Comparison of ENCODE assay signal across 29 cellular contexts in the genomic region with DNA sequence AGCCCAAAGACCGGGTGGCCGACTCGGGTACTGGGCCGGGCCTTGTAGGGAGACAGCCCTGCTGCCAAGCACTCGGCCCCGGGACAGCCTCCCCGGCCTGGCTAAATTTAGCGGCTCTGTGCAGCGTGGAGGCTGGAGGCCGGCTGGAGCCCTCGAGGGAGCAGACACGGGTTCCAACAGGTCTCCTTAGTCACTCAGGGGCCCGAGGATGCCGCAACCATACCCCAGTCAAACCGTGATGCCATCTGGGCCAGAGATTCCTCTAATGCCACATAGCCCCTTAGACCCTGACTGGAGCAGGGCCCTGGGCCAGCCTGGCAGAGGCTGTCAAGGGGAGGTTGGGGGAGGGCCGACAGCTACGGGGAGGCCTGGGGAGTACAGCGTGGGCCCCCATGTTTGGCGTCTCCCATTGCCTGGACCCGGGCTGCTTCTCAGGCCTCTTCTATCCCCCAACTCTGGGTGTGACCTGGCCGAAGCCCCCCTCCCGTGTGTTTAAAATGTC. TPM values are rescaled to one million over a fixed set of nuclear protein-coding genes. Genes with fewer than 3 reads are reported as not detected.
DNase-seq lines count a peak whose midpoint lies in the region; ATAC-seq and TF ChIP-seq lines count a peak whose summit lies in the region.
"Had no signal": no experiment of that assay in that cellular context is flagged by ENCODE, and none has a peak within 500 bp of the region (broad histone marks: within the 10 kb centered on the region; RNA-seq: fewer than 3 reads in every experiment).

No MANE protein-coding gene starts in this region.

- H4K91ac ChIP-seq in neuronal stem cell (ENCODE audit: low read depth, low read length, poor library complexity), result no peak overlapping the region

- no peak overlapping the region for H3K14ac ChIP-seq in neuronal stem cell (ENCODE audit: low read length)

- no peak overlapping the region for H2BK5ac ChIP-seq in neuronal stem cell (ENCODE audit: low read length)

- no peak overlapping the region for H3K9ac ChIP-seq in neuronal stem cell (ENCODE audit: low read depth, low read length, poor library complexity)

- no peak overlapping the region for H3K4ac ChIP-seq in neuronal stem cell (ENCODE audit: low read length)

- H3K4me3 ChIP-seq in Peyer's patch (no peak overlapping the region), neuronal stem cell (ENCODE audit: low read length in 2 of 2) (no peak overlapping the region), uterus (no peak overlapping the region)
- H3K4me3 ChIP-seq: adrenal gland, suprapubic skin had no signal

- H3K36me3 Mint-ChIP-seq in activated T-helper 2 cell treated with anti-CD3 and anti-CD28 coated beads, Interferon-gamma antibody, Interleukin-2, Interleukin-4, amounts not matched to agents 10 μg/mL and 5 μg/mL and 100 μg/mL, durations not matched to agents 14 hours and 24 hours and 36 hours (ENCODE audit: low read depth), result peaks cover 8% of the 10 kb centered on the region
- H3K36me3 Mint-ChIP-seq in natural killer cell treated with Interleukin-12 subunit alpha and Interleukin-12 subunit beta and Interleukin-15 and Interleukin-18, amount 100 ng/mL, for 72 hours, result no peaks in the 10 kb centered on the region
- H3K36me3 Mint-ChIP-seq: naive B cell, T-cell had no signal

- H4K8ac ChIP-seq in neuronal stem cell (ENCODE audit: low read depth, low read length), result no peak overlapping the region

- H3K18ac ChIP-seq in neuronal stem cell (ENCODE audit: low read length), result peak overlapping the region; percentile 33

- H3K27ac Mint-ChIP-seq in activated T-helper 2 cell treated with anti-CD3 and anti-CD28 coated beads, Interferon-gamma antibody, Interleukin-2, Interleukin-4, amounts not matched to agents 10 μg/mL and 5 μg/mL and 100 μg/mL, durations not matched to agents 14 hours and 24 hours and 36 hours, result no peak overlapping the region
- no peak overlapping the region for H3K27ac Mint-ChIP-seq in natural killer cell treated with Interleukin-12 subunit alpha and Interleukin-12 subunit beta and Interleukin-15 and Interleukin-18, amount 100 ng/mL, for 72 hours
- H3K27ac Mint-ChIP-seq: HFFc6 had no signal

- DNase-seq in Peyer's patch (no peak), foreskin keratinocyte (no peak), neuronal stem cell (ENCODE audit: low spot score) (no peak), uterus (peak in 1 of 2 donors; percentile 54)
- DNase-seq in activated T-helper 2 cell treated with anti-CD3 and anti-CD28 coated beads, Interferon-gamma antibody, Interleukin-2, Interleukin-4, amounts not matched to agents 10 μg/mL and 5 μg/mL and 100 μg/mL, durations not matched to agents 14 hours and 24 hours and 36 hours (ENCODE audit: low spot score), result no peak
- no peak for DNase-seq in natural killer cell treated with Interleukin-12 subunit alpha and Interleukin-12 subunit beta and Interleukin-15 and Interleukin-18, amount 100 ng/mL, for 72 hours (ENCODE audit: low spot score)
- DNase-seq: activated CD4-positive, alpha-beta T cell treated with anti-CD3 and anti-CD28 coated beads, Interleukin-2, amount 10 ng/mL, durations not matched to agents 7 days and 5 days; activated CD8-positive, alpha-beta memory T cell treated with anti-CD3 and anti-CD28 coated beads, Interleukin-2, amount 50 U/mL, for 48 hours; activated gamma-delta T cell; adrenal gland; central memory CD4-positive, alpha-beta T cell; effector CD4-positive, alpha-beta T cell; head of caudate nucleus; HFFc6; immature natural killer cell; Kasumi-1; naive B cell; NCI-H1092; NCI-H2081; posterior cingulate gyrus; SHP77 treated with DMSO at 0.1 percent for 48 hours; stimulated activated CD4-positive, alpha-beta T cell treated with anti-CD3 and anti-CD28 coated beads, Interleukin-4, amount 100 ng/mL, for 24 hours; T-cell had no signal

- no peaks in the 10 kb centered on the region for H3K9me3 Mint-ChIP-seq in activated T-helper 2 cell treated with anti-CD3 and anti-CD28 coated beads, Interferon-gamma antibody, Interleukin-2, Interleukin-4, amounts not matched to agents 10 μg/mL and 5 μg/mL and 100 μg/mL, durations not matched to agents 14 hours and 24 hours and 36 hours
- H3K9me3 Mint-ChIP-seq in natural killer cell treated with Interleukin-12 subunit alpha and Interleukin-12 subunit beta and Interleukin-15 and Interleukin-18, amount 100 ng/mL, for 72 hours, result no peaks in the 10 kb centered on the region
- H3K9me3 Mint-ChIP-seq: activated CD4-positive, alpha-beta T cell treated with anti-CD3 and anti-CD28 coated beads, Interleukin-2, amount 10 ng/mL, durations not matched to agents 7 days and 5 days; HFFc6; immature natural killer cell; naive B cell; T-cell had no signal

- H3K4me1 ChIP-seq in Peyer's patch (peaks cover 0 to 30% (median 19%) of the 10 kb centered on the region in 4 donors), foreskin keratinocyte (no peaks in the 10 kb centered on the region), neuronal stem cell (ENCODE audit: control insufficient read depth in 2 of 2, insufficient read depth in 1 of 2, low read depth in 1 of 2, low read length in 2 of 2) (peaks cover 5% of the 10 kb centered on the region in 2 donors), uterus (no peaks in the 10 kb centered on the region)

- H3K27ac ChIP-seq in Peyer's patch (peak overlapping the region in 3 of 4 donors; percentile 11 to 78 (median 75)), foreskin keratinocyte (no peak overlapping the region), neuronal stem cell (replicated peaks; ENCODE audit: low read length) (no peak overlapping the region), uterus (peak overlapping the region; percentile 48 to 55)
- H3K27ac ChIP-seq: suprapubic skin had no signal

- intact Hi-C loops in uterus (cut with DNase I; ENCODE audit: low total_unique reads), result no loop called here
- intact Hi-C loops in activated T-helper 2 cell treated with anti-CD3 and anti-CD28 coated beads, Interferon-gamma antibody, Interleukin-2, Interleukin-4, amounts not matched to agents 10 μg/mL and 5 μg/mL and 100 μg/mL, durations not matched to agents 14 hours and 24 hours and 36 hours (cut with micrococcal nuclease), result no loop called here

- ATAC-seq in foreskin keratinocyte (peak; percentile 19), HG02610 (IDR thresholded peaks at IDR 0.05; ENCODE audit: unreplicated experiment) (no peak)
- no peak for ATAC-seq in natural killer cell treated with Interleukin-12 subunit alpha and Interleukin-12 subunit beta and Interleukin-15 and Interleukin-18, amount 100 ng/mL, for 72 hours
- ATAC-seq: T-cell had no signal

- no peak overlapping the region for H3K4me3 Mint-ChIP-seq in activated T-helper 2 cell treated with anti-CD3 and anti-CD28 coated beads, Interferon-gamma antibody, Interleukin-2, Interleukin-4, amounts not matched to agents 10 μg/mL and 5 μg/mL and 100 μg/mL, durations not matched to agents 14 hours and 24 hours and 36 hours (ENCODE audit: low read depth)
- no peak overlapping the region for H3K4me3 Mint-ChIP-seq in natural killer cell treated with Interleukin-12 subunit alpha and Interleukin-12 subunit beta and Interleukin-15 and Interleukin-18, amount 100 ng/mL, for 72 hours
- H3K4me3 Mint-ChIP-seq: activated CD4-positive, alpha-beta T cell treated with anti-CD3 and anti-CD28 coated beads, Interleukin-2, amount 10 ng/mL, durations not matched to agents 7 days and 5 days; HFFc6; T-cell had no signal

- H3K27me3 ChIP-seq in Peyer's patch (no peaks in the 10 kb centered on the region), foreskin keratinocyte (peaks cover 2% of the 10 kb centered on the region), neuronal stem cell (ENCODE audit: control insufficient read depth in 3 of 3, insufficient read depth in 3 of 3, low read depth in 1 of 3, low read length in 3 of 3) (peaks cover 0 to 21% (median 0%) of the 10 kb centered on the region in 3 experiments), uterus (no peaks in the 10 kb centered on the region)
- H3K27me3 ChIP-seq: adrenal gland, suprapubic skin had no signal

- no CpG with 5 or more reads among the region's 22 CpGs for whole genome bisulfite sequencing in neuronal stem cell (ENCODE audit: extremely low coverage in 2 of 2, insufficient read length in 2 of 2, insufficient replicate concordance in 1 of 2), 2 donors

- no peak overlapping the region for H2BK120ac ChIP-seq in neuronal stem cell (ENCODE audit: low read depth, low read length)

- H3K79me1 ChIP-seq in neuronal stem cell (ENCODE audit: low read depth, low read length), result no peaks in the 10 kb centered on the region

- H3K4me1 Mint-ChIP-seq in activated T-helper 2 cell treated with anti-CD3 and anti-CD28 coated beads, Interferon-gamma antibody, Interleukin-2, Interleukin-4, amounts not matched to agents 10 μg/mL and 5 μg/mL and 100 μg/mL, durations not matched to agents 14 hours and 24 hours and 36 hours (ENCODE audit: low read depth), result peaks cover 22% of the 10 kb centered on the region
- peaks cover 17 to 22% of the 10 kb centered on the region in 2 donors for H3K4me1 Mint-ChIP-seq in natural killer cell treated with Interleukin-12 subunit alpha and Interleukin-12 subunit beta and Interleukin-15 and Interleukin-18, amount 100 ng/mL, for 72 hours (ENCODE audit: low read depth in 2 of 2)

- TF ChIP-seq CTCF in Peyer's patch (IDR thresholded peaks at IDR 0.05), result no peak
- no peak for TF ChIP-seq CTCF in foreskin keratinocyte (conservative IDR thresholded peaks at IDR 0.05)
- no peak for TF ChIP-seq CTCF in uterus (IDR thresholded peaks at IDR 0.05)

- no peaks in the 10 kb centered on the region for H3K27me3 Mint-ChIP-seq in activated T-helper 2 cell treated with anti-CD3 and anti-CD28 coated beads, Interferon-gamma antibody, Interleukin-2, Interleukin-4, amounts not matched to agents 10 μg/mL and 5 μg/mL and 100 μg/mL, durations not matched to agents 14 hours and 24 hours and 36 hours (ENCODE audit: low read depth)
- no peaks in the 10 kb centered on the region for H3K27me3 Mint-ChIP-seq in natural killer cell treated with Interleukin-12 subunit alpha and Interleukin-12 subunit beta and Interleukin-15 and Interleukin-18, amount 100 ng/mL, for 72 hours
- H3K27me3 Mint-ChIP-seq: activated CD4-positive, alpha-beta T cell treated with anti-CD3 and anti-CD28 coated beads, Interleukin-2, amount 10 ng/mL, durations not matched to agents 7 days and 5 days; naive B cell; T-cell had no signal

- H3K4me2 ChIP-seq in neuronal stem cell (ENCODE audit: insufficient read depth, low read length, poor library complexity, severe bottlenecking), result no peak overlapping the region

- H2AK5ac ChIP-seq in neuronal stem cell (ENCODE audit: low read depth, low read length), result no peak overlapping the region

- H2BK15ac ChIP-seq in neuronal stem cell (ENCODE audit: low read length), result no peak overlapping the region

- H3K36me3 ChIP-seq in Peyer's patch, result no peaks in the 10 kb centered on the region
- no peaks in the 10 kb centered on the region for H3K36me3 ChIP-seq in neuronal stem cell (replicated peaks in 1 of 2; ENCODE audit: control insufficient read depth in 2 of 2, insufficient read depth in 2 of 2, low read length in 2 of 2)
- no peaks in the 10 kb centered on the region for H3K36me3 ChIP-seq in uterus
- H3K36me3 ChIP-seq: adrenal gland, suprapubic skin had no signal

- no peaks in the 10 kb centered on the region for H3K9me3 ChIP-seq in Peyer's patch
- H3K9me3 ChIP-seq in neuronal stem cell (replicated peaks in 1 of 2; ENCODE audit: control insufficient read depth in 2 of 2, insufficient read depth in 1 of 2, low read depth in 1 of 2, low read length in 2 of 2), result no peaks in the 10 kb centered on the region
- no peaks in the 10 kb centered on the region for H3K9me3 ChIP-seq in uterus
- H3K9me3 ChIP-seq: adrenal gland, suprapubic skin had no signal

- TF ChIP-seq POLR2A in Peyer's patch (IDR thresholded peaks at IDR 0.05) (no peak), uterus (IDR thresholded peaks at IDR 0.05) (no peak)

- no peak overlapping the region for H2AFZ ChIP-seq in neuronal stem cell (ENCODE audit: low read length)

- no peak overlapping the region for H2BK12ac ChIP-seq in neuronal stem cell (ENCODE audit: low read length)

- no peak overlapping the region for H3K23ac ChIP-seq in neuronal stem cell (ENCODE audit: low read depth, low read length, poor library complexity)

RNA-seq across cellular contexts. Expression of a gene that starts 2.9 kb away (rescaled TPM):
- total RNA-seq in Peyer's patch, result 10 to 100 TPM in 1 of 4 donors, 1 to 10 TPM in 2, under 1 TPM in 1; 0.88 to 27.2 (median 4.3) TPM
- total RNA-seq in foreskin keratinocyte, result not detected in 2 replicates
- polyA plus RNA-seq in foreskin keratinocyte, result not detected in 2 replicates
- not detected for polyA plus RNA-seq in neuronal stem cell (2013, experiment 1 of 2)
- polyA plus RNA-seq in neuronal stem cell (2013, experiment 2 of 2), result not detected
- 10 to 100 TPM in 2 of 4 donors, 1 to 10 TPM in 2; 1.2 to 18.8 (median 9.9) TPM for total RNA-seq in uterus
- total RNA-seq in activated T-helper 2 cell treated with anti-CD3 and anti-CD28 coated beads, Interferon-gamma antibody, Interleukin-2, Interleukin-4, amounts not matched to agents 10 μg/mL and 5 μg/mL and 100 μg/mL, durations not matched to agents 14 hours and 24 hours and 36 hours, result 4.0 and 4.1 TPM in 2 replicates
- 1 to 10 TPM; 3.9 TPM for total RNA-seq in natural killer cell treated with Interleukin-12 subunit alpha and Interleukin-12 subunit beta and Interleukin-15 and Interleukin-18, amount 100 ng/mL, for 72 hours
- total RNA-seq: Daoy, lung microvascular endothelial cell, NCI-H460 had no signal
- polyA plus RNA-seq: fibroblast of lung had no signal

RNA-seq across cellular contexts. Expression of a gene that starts 26.3 kb away (rescaled TPM):
- total RNA-seq in Peyer's patch (10 to 100 TPM in 1 of 4 donors, 1 to 10 TPM in 3; 2.5 to 13.2 (median 4.6) TPM), foreskin keratinocyte (2.3 and 2.4 TPM in 2 replicates), uterus (10 to 100 TPM in 1 of 4 donors, 1 to 10 TPM in 3; 2.6 to 37.6 (median 6.4) TPM)
- 1.6 and 1.8 TPM in 2 replicates for polyA plus RNA-seq in foreskin keratinocyte
- polyA plus RNA-seq in neuronal stem cell (2013, experiment 1 of 2), result 4.8 TPM
- polyA plus RNA-seq in neuronal stem cell (2013, experiment 2 of 2), result 5.0 TPM
- 6.5 and 6.6 TPM in 2 replicates for total RNA-seq in activated T-helper 2 cell treated with anti-CD3 and anti-CD28 coated beads, Interferon-gamma antibody, Interleukin-2, Interleukin-4, amounts not matched to agents 10 μg/mL and 5 μg/mL and 100 μg/mL, durations not matched to agents 14 hours and 24 hours and 36 hours
- total RNA-seq in natural killer cell treated with Interleukin-12 subunit alpha and Interleukin-12 subunit beta and Interleukin-15 and Interleukin-18, amount 100 ng/mL, for 72 hours, result 1 to 10 TPM; 1.5 to 3.3 TPM

RNA-seq across cellular contexts. Expression of a gene that starts 45.1 kb away (rescaled TPM):
- total RNA-seq in Peyer's patch (100 to 1,000 TPM in 2 of 4 donors, 10 to 100 TPM in 2; 78.6 to 231 (median 112) TPM), foreskin keratinocyte (0.28 and 0.68 TPM in 2 replicates), uterus (10 to 100 TPM in 3 of 4 donors, 1 to 10 TPM in 1; 5.7 to 33.6 (median 17.5) TPM)
- polyA plus RNA-seq in foreskin keratinocyte, result 0.20 and 0.76 TPM in 2 replicates
- 1.7 TPM for polyA plus RNA-seq in neuronal stem cell (2013, experiment 1 of 2)
- polyA plus RNA-seq in neuronal stem cell (2013, experiment 2 of 2), result 2.6 TPM
- 147 and 155 TPM in 2 replicates for total RNA-seq in activated T-helper 2 cell treated with anti-CD3 and anti-CD28 coated beads, Interferon-gamma antibody, Interleukin-2, Interleukin-4, amounts not matched to agents 10 μg/mL and 5 μg/mL and 100 μg/mL, durations not matched to agents 14 hours and 24 hours and 36 hours
- total RNA-seq in natural killer cell treated with Interleukin-12 subunit alpha and Interleukin-12 subunit beta and Interleukin-15 and Interleukin-18, amount 100 ng/mL, for 72 hours, result 100 to 1,000 TPM; 125 to 234 TPM

Comparison
In these comparisons a context has a peak if more than half of its experiments do, and no peak if none do; other contexts are left out.
1. H3K27ac ChIP-seq: peak in Peyer's patch (3 of 4) and uterus (2 of 2); none in foreskin keratinocyte (single experiment) and neuronal stem cell (single experiment).